Comparison of ENCODE assay signal across 9 cellular contexts in genomic region chr6:56370127-56370540, GRCh38.
DNase-seq lines count a peak whose midpoint lies in the region; ATAC-seq, FAIRE-seq and TF ChIP-seq lines count a peak whose summit lies in the region.
"Had no signal": no experiment of that assay in that cellular context is flagged by ENCODE, and none has a peak within 500 bp of the region (broad histone marks: within the 10 kb centered on the region; RNA-seq: fewer than 3 reads in every experiment).

No MANE protein-coding gene starts in this region.

- ATAC-seq in HG03521 (IDR thresholded peaks at IDR 0.05; ENCODE audit: unreplicated experiment), result no peak
- no peak for ATAC-seq in CD8-positive, alpha-beta T cell

- DNase-seq in AG08396 (ENCODE audit: low spot score) (peak; percentile 45), NCI-H510A treated with DMSO at 0.1 percent for 48 hours (lab: John Stamatoyannopoulos, UW) (peak; percentile 98), endothelial cell of umbilical vein (ENCODE audit: low read depth, low spot score) (peak; percentile 84), NCI-H2107 treated with DMSO at 0.1 percent for 48 hours (lab: John Stamatoyannopoulos, UW; ENCODE audit: unreplicated experiment) (no peak)
- no peak for DNase-seq in activated CD4-positive, alpha-beta T cell treated with anti-CD3 and anti-CD28 coated beads, Interleukin-2, amount 50 U/mL, for 1 hour
- DNase-seq in CD8-positive, alpha-beta T cell, result no peak

- H3K4me3 Mint-ChIP-seq in CD8-positive, alpha-beta T cell, result no peak overlapping the region

- peak overlapping the region; percentile 87 for H3K9ac ChIP-seq in endothelial cell of umbilical vein (replicated peaks; ENCODE audit: extremely low read depth, insufficient read depth, low read length)
- H3K9ac ChIP-seq in mucosa of rectum (ENCODE audit: low read depth in 1 of 2, low read length in 2 of 2), result no peak overlapping the region

- peak overlapping the region in 1 of 3 experiments; percentile 52 for H3K4me3 ChIP-seq in endothelial cell of umbilical vein (replicated peaks in 1 of 3; ENCODE audit: insufficient read depth in 1 of 3, low read depth in 1 of 3, low read length in 3 of 3)
- H3K4me3 ChIP-seq in mucosa of rectum (ENCODE audit: low read length in 2 of 2), result no peak overlapping the region
- H3K4me3 ChIP-seq in CD8-positive, alpha-beta T cell (ENCODE audit: low read depth, low read length), result no peak overlapping the region
- H3K4me3 ChIP-seq: ovary had no signal

- H3K27me3 ChIP-seq in endothelial cell of umbilical vein (ENCODE audit: control insufficient read depth in 2 of 2, insufficient read depth in 2 of 2, low read length in 2 of 2) (no peaks in the 10 kb centered on the region), mucosa of rectum (ENCODE audit: control insufficient read depth in 2 of 2, insufficient read depth in 2 of 2, low read length in 2 of 2) (no peaks in the 10 kb centered on the region)
- H3K27me3 ChIP-seq in CD8-positive, alpha-beta T cell (ENCODE audit: insufficient read depth, low read length), result no peaks in the 10 kb centered on the region
- H3K27me3 ChIP-seq: ovary had no signal

- H3K36me3 Mint-ChIP-seq in CD8-positive, alpha-beta T cell, result no peaks in the 10 kb centered on the region

- H4K20me1 ChIP-seq in endothelial cell of umbilical vein (replicated peaks; ENCODE audit: control insufficient read depth, extremely low read depth, insufficient read depth, low read length), result no peaks in the 10 kb centered on the region

- dilution Hi-C loops in endothelial cell of umbilical vein (cut with MboI; ENCODE audit: extremely low pct_ligation_motif_present, low sequenced_read_pairs), result no loop called here

- H2AFZ ChIP-seq in endothelial cell of umbilical vein (ENCODE audit: low read depth, low read length), result peak overlapping the region; percentile 73

- POLR2A ChIA-PET in endothelial cell of umbilical vein (lab: Charles Lee), result interaction anchor here (1.1 kb wide), 2 partner anchors 8 to 481 kb away, joined by 3 to 5 read pairs; no protein-coding TSS in a partner anchor
- POLR2A ChIA-PET in CD8-positive, alpha-beta T cell (lab: Charles Lee), result no interaction called here

- no peak for TF ChIP-seq POLR2A in endothelial cell of umbilical vein (IDR thresholded peaks at IDR 0.05; ENCODE audit: low read depth, low read length)

- FAIRE-seq in endothelial cell of umbilical vein (lab: Jason Lieb, UNC), result no peak

- no peaks in the 10 kb centered on the region for H3K79me2 ChIP-seq in endothelial cell of umbilical vein (ENCODE audit: control insufficient read depth, insufficient read depth, low read length)

- CTCF ChIA-PET in endothelial cell of umbilical vein (lab: Charles Lee), result interaction anchor here (0.6 to 5.8 kb wide), 31 partner anchors 9 to 228 kb away, joined by 3 to 68 read pairs (median 4); no protein-coding TSS in a partner anchor
- CTCF ChIA-PET in CD8-positive, alpha-beta T cell (lab: Charles Lee), result interaction anchor here (1.1 kb wide), 1 partner anchor 201 kb away, joined by 3 read pairs; no protein-coding TSS in a partner anchor

- H3K27ac Mint-ChIP-seq in CD8-positive, alpha-beta T cell, result no peak overlapping the region

- no peaks in the 10 kb centered on the region for H3K9me3 Mint-ChIP-seq in CD8-positive, alpha-beta T cell

- H3K9me3 ChIP-seq in endothelial cell of umbilical vein (replicated peaks; ENCODE audit: control insufficient read depth, insufficient read depth, low read length) (no peaks in the 10 kb centered on the region), mucosa of rectum (ENCODE audit: control insufficient read depth in 2 of 2, low read length in 2 of 2) (no peaks in the 10 kb centered on the region)
- H3K9me3 ChIP-seq in CD8-positive, alpha-beta T cell (ENCODE audit: low read length), result no peaks in the 10 kb centered on the region
- H3K9me3 ChIP-seq: ovary had no signal

- peak; percentile 61 to 68 for TF ChIP-seq CTCF in endothelial cell of umbilical vein (IDR thresholded peaks at IDR 0.05; ENCODE audit: extremely low read depth in 1 of 2, insufficient read depth in 1 of 2, low read depth in 1 of 2, low read length in 2 of 2)
- TF ChIP-seq CTCF in CD8-positive, alpha-beta T cell (IDR thresholded peaks at IDR 0.05), result no peak

- H3K4me1 Mint-ChIP-seq in CD8-positive, alpha-beta T cell (ENCODE audit: low read depth), result no peaks in the 10 kb centered on the region

- H3K27me3 Mint-ChIP-seq in CD8-positive, alpha-beta T cell (ENCODE audit: low read depth), result no peaks in the 10 kb centered on the region

- no peaks in the 10 kb centered on the region for H3K36me3 ChIP-seq in endothelial cell of umbilical vein (ENCODE audit: control insufficient read depth in 2 of 2, extremely low read depth in 1 of 2, insufficient read depth in 2 of 2, low read length in 2 of 2)
- H3K36me3 ChIP-seq in mucosa of rectum (ENCODE audit: control insufficient read depth in 2 of 2, insufficient read depth in 2 of 2, low read length in 2 of 2), result no peaks in the 10 kb centered on the region
- H3K36me3 ChIP-seq in CD8-positive, alpha-beta T cell (ENCODE audit: insufficient read depth, low read length), result no peaks in the 10 kb centered on the region
- H3K36me3 ChIP-seq: ovary had no signal

- intact Hi-C loops in endothelial cell of umbilical vein (cut with micrococcal nuclease), result loop anchor here (1.0 to 5.0 kb wide), 6 partner anchors 8 to 179 kb away; no protein-coding TSS in a partner anchor
- intact Hi-C loops in CD8-positive, alpha-beta T cell (cut with DNase I, micrococcal nuclease), result no loop called here

- H3K4me1 ChIP-seq in endothelial cell of umbilical vein (ENCODE audit: control insufficient read depth, extremely low read depth, insufficient read depth, low read length) (peaks cover 62% of the 10 kb centered on the region), mucosa of rectum (ENCODE audit: control insufficient read depth in 2 of 2, insufficient read depth in 2 of 2, low read length in 2 of 2) (peaks cover 4 to 20% of the 10 kb centered on the region in 2 donors)
- H3K4me1 ChIP-seq in CD8-positive, alpha-beta T cell (ENCODE audit: insufficient read depth, low read length), result no peaks in the 10 kb centered on the region

- TSS peak; percentile 77 for BruUV-seq in endothelial cell of umbilical vein (replicated peaks; lab: Mats Ljungman, UMichigan)

- H3K9me1 ChIP-seq in endothelial cell of umbilical vein (replicated peaks; ENCODE audit: control insufficient read depth, extremely low read depth, insufficient read depth, low read length), result no peaks in the 10 kb centered on the region

- H3K27ac ChIP-seq in endothelial cell of umbilical vein (ENCODE audit: insufficient read depth, low read depth, low read length) (peak overlapping the region; percentile 99), mucosa of rectum (ENCODE audit: low read depth in 2 of 2, low read length in 2 of 2) (peak overlapping the region; percentile 59 to 70)
- no peak overlapping the region for H3K27ac ChIP-seq in CD8-positive, alpha-beta T cell (ENCODE audit: low read depth, low read length)

- peak overlapping the region; percentile 94 for H3K4me2 ChIP-seq in endothelial cell of umbilical vein (ENCODE audit: insufficient read depth, low read length)

TF ChIP-seq in endothelial cell of umbilical vein, 7 proteins besides CTCF, POLR2A, EP300 and RAD21:
- TF ChIP-seq POLR2AphosphoS5 (IDR thresholded peaks at IDR 0.05; ENCODE audit: insufficient read depth, low read depth, low read length), result no peak
- no peak for TF ChIP-seq MAX (IDR thresholded peaks at IDR 0.05; ENCODE audit: insufficient read depth, insufficient read length)
- no peak for TF ChIP-seq EZH2 (IDR thresholded peaks at IDR 0.05; ENCODE audit: borderline replicate concordance, low read depth, low read length, severe bottlenecking)
- no peak for TF ChIP-seq MYC (IDR thresholded peaks at IDR 0.05; ENCODE audit: low read depth, low read length)
- TF ChIP-seq GATA2 (IDR thresholded peaks at IDR 0.05; ENCODE audit: insufficient read depth, insufficient read length, low read depth, low read length), result no peak
- TF ChIP-seq FOS (IDR thresholded peaks at IDR 0.05; ENCODE audit: borderline replicate concordance, insufficient read depth, low read length), result no peak
- TF ChIP-seq JUN (IDR thresholded peaks at IDR 0.05; ENCODE audit: borderline replicate concordance, insufficient read depth, insufficient read length, low read depth), result no peak

Comparison
In these comparisons a context has a peak if more than half of its experiments do, and no peak if none do; other contexts are left out.
1. DNase-seq: peak in AG08396 (single experiment), NCI-H510A treated with DMSO at 0.1 percent for 48 hours (single experiment) and endothelial cell of umbilical vein (single experiment); none in activated CD4-positive, alpha-beta T cell treated with anti-CD3 and anti-CD28 coated beads, Interleukin-2, amount 50 U/mL, for 1 hour (single experiment), CD8-positive, alpha-beta T cell (0 of 7) and NCI-H2107 treated with DMSO at 0.1 percent for 48 hours (single experiment).